1 cellular context compared by ENCODE assay signal in genomic region chr3:64023187-64023860, GRCh38.
TF ChIP-seq lines count a peak whose summit lies in the region.

TSS of gene PSMD6 (minus strand) at chr3:64023494. CDS start at chr3:64023419, 75 bp downstream.

TF ChIP-seq in K562, 482 proteins besides CTCF, POLR2A, EP300 and RAD21 (continued from another document and continues in another):
- TF ChIP-seq ZNF280A (IDR thresholded peaks at IDR 0.05; ENCODE audit: low read depth, partially characterized antibody) (no peak), CREB3L1 (IDR thresholded peaks at IDR 0.05; ENCODE audit: borderline replicate concordance, low read depth) (peak; percentile 75; the same call in 1 of the 2 replicates), E4F1 (CRISPR knock-in tag; IDR thresholded peaks at IDR 0.05; ENCODE audit: borderline replicate concordance) (no peak), CBX1 (IDR thresholded peaks at IDR 0.05; ENCODE audit: low read depth) (no peak), FOXA1 (IDR thresholded peaks at IDR 0.05; ENCODE audit: borderline replicate concordance) (no peak), SREBF2 (CRISPR knock-in tag; IDR thresholded peaks at IDR 0.05) (no peak), MAZ (CRISPR knock-in tag; conservative IDR thresholded peaks at IDR 0.05 in 1 of 2, IDR thresholded peaks at IDR 0.05 in 1 of 2) (peak; percentile 29 to 50; a peak in 2 of 4 replicates), NCOA1 (IDR thresholded peaks at IDR 0.05; ENCODE audit: low read depth) (0 out of 2 replicates have a peak, but pooled peaks have one; percentile 60), ELK3 (CRISPR knock-in tag; IDR thresholded peaks at IDR 0.05) (no peak), MCM7 (IDR thresholded peaks at IDR 0.05) (no peak), ZNF407 (IDR thresholded peaks at IDR 0.05; ENCODE audit: low read depth) (no peak), CC2D1A (IDR thresholded peaks at IDR 0.05) (no peak), NFATC3 (IDR thresholded peaks at IDR 0.05) (no peak), ZBTB5 (IDR thresholded peaks at IDR 0.05) (no peak), EZH2 (IDR thresholded peaks at IDR 0.05; ENCODE audit: borderline replicate concordance, low read depth, low read length) (no peak), ZNF165 (CRISPR knock-in tag; IDR thresholded peaks at IDR 0.05; ENCODE audit: borderline replicate concordance) (no peak), ID3 (CRISPR knock-in tag; IDR thresholded peaks at IDR 0.05) (no peak), ID3 (tag; IDR thresholded peaks at IDR 0.05) (0 out of 2 replicates have a peak, but pooled peaks have one; percentile 38), PREB (CRISPR knock-in tag; IDR thresholded peaks at IDR 0.05) (no peak), CHAMP1 (IDR thresholded peaks at IDR 0.05) (peak; percentile 80; the same call in 1 of the 2 replicates), CREM (IDR thresholded peaks at IDR 0.05; ENCODE audit: low read depth) (peak; percentile 72), ZZZ3 (IDR thresholded peaks at IDR 0.05) (0 out of 2 replicates have a peak, but pooled peaks have one; percentile 54), ZNF23 (CRISPR knock-in tag; IDR thresholded peaks at IDR 0.05) (no peak), ASH1L (IDR thresholded peaks at IDR 0.05; ENCODE audit: borderline replicate concordance, low read depth, partially characterized antibody) (no peak), SUPT5H (IDR thresholded peaks at IDR 0.05) (peak; percentile 74), CEBPZ (IDR thresholded peaks at IDR 0.05; ENCODE audit: borderline replicate concordance, low read depth, low read length) (no peak), HMGN3 (IDR thresholded peaks at IDR 0.05; ENCODE audit: borderline replicate concordance, extremely low read depth, insufficient read length, low read depth, low read length) (peak; percentile 61)
